In genomic region chr7:6546852-6547251, GRCh38 we compare ENCODE assay signal across 21 cellular contexts. TPM values are rescaled to one million over a fixed set of nuclear protein-coding genes. Genes with fewer than 3 reads are reported as not detected.
DNase-seq lines count a peak whose midpoint lies in the region; ATAC-seq, FAIRE-seq and TF ChIP-seq lines count a peak whose summit lies in the region.
"Had no signal": no experiment of that assay in that cellular context is flagged by ENCODE, and none has a peak within 500 bp of the region (broad histone marks: within the 10 kb centered on the region; RNA-seq: fewer than 3 reads in every experiment).

No MANE protein-coding gene starts in this region.

- H3K14ac ChIP-seq in mesenchymal stem cell (ENCODE audit: low read length in 2 of 2): no peak overlapping the region

- H3K79me1 ChIP-seq in mesenchymal stem cell (replicated peaks; ENCODE audit: low read length, poor library complexity, severe bottlenecking): no peaks in the 10 kb centered on the region

- no peaks in the 10 kb centered on the region for H3K9me2 ChIP-seq in Karpas-422 (replicated peaks; ENCODE audit: insufficient read depth, low read length)

- H3K18ac ChIP-seq in mesenchymal stem cell (ENCODE audit: low read depth in 1 of 2, low read length in 2 of 2): no peak overlapping the region

- H2BK120ac ChIP-seq in mesenchymal stem cell (ENCODE audit: low read depth, low read length): no peak overlapping the region

- no peak overlapping the region for H2BK12ac ChIP-seq in mesenchymal stem cell (ENCODE audit: low read length in 2 of 2)

- no peak overlapping the region for H4K8ac ChIP-seq in mesenchymal stem cell (ENCODE audit: low read length)

- no peaks in the 10 kb centered on the region for H4K20me1 ChIP-seq in Karpas-422 (ENCODE audit: insufficient read depth, low read depth, low read length)

- H2BK5ac ChIP-seq in mesenchymal stem cell (ENCODE audit: low read depth, low read length, poor library complexity, severe bottlenecking): peak overlapping the region; percentile 22

- no peak overlapping the region for H4K91ac ChIP-seq in mesenchymal stem cell (ENCODE audit: low read length)

- no peak overlapping the region for H2BK15ac ChIP-seq in mesenchymal stem cell (ENCODE audit: low read depth, poor library complexity, severe bottlenecking)

- H3K36me3 ChIP-seq in mesenchymal stem cell (ENCODE audit: control insufficient read depth in 1 of 2, insufficient read depth in 2 of 2, low read depth in 1 of 2, low read length in 2 of 2) (no peaks in the 10 kb centered on the region), Karpas-422 (ENCODE audit: insufficient read depth, low read length) (no peaks in the 10 kb centered on the region)
- H3K36me3 ChIP-seq: heart right ventricle, thyroid gland had no signal

- H3K4ac ChIP-seq in mesenchymal stem cell (ENCODE audit: low read depth in 1 of 2, low read length in 2 of 2): no peak overlapping the region

- no peak overlapping the region for H3K23ac ChIP-seq in mesenchymal stem cell (ENCODE audit: low read length in 2 of 2)

- TF ChIP-seq POLR2A in H54 (IDR thresholded peaks at IDR 0.05; ENCODE audit: low read depth, low read length): no peak

- no peaks in the 10 kb centered on the region for H3K9me3 ChIP-seq in mesenchymal stem cell (ENCODE audit: control insufficient read depth, low read length)
- H3K9me3 ChIP-seq in Karpas-422 (ENCODE audit: low read length): no peaks in the 10 kb centered on the region
- H3K9me3 ChIP-seq: heart right ventricle, thyroid gland had no signal

- H3K79me2 ChIP-seq in Karpas-422 (ENCODE audit: low read length): no peaks in the 10 kb centered on the region

- no peak for FAIRE-seq in H54 (lab: Jason Lieb, UNC)
- FAIRE-seq: GM19239 had no signal

- H3K4me3 ChIP-seq in mesenchymal stem cell (ENCODE audit: insufficient read depth in 1 of 2, low read depth in 1 of 2, low read length in 2 of 2) (no peak overlapping the region), Karpas-422 (ENCODE audit: low read length) (no peak overlapping the region)
- H3K4me3 ChIP-seq: heart right ventricle, thyroid gland had no signal

- H3K4me1 ChIP-seq in mesenchymal stem cell (ENCODE audit: control insufficient read depth, insufficient read depth, low read depth, low read length) (no peaks in the 10 kb centered on the region), Karpas-422 (ENCODE audit: low read length) (peaks cover 4% of the 10 kb centered on the region)
- H3K4me1 ChIP-seq: heart right ventricle, thyroid gland had no signal

- no peak overlapping the region for H3K4me2 ChIP-seq in mesenchymal stem cell (ENCODE audit: low read length, poor library complexity, severe bottlenecking)
- H3K4me2 ChIP-seq in Karpas-422 (ENCODE audit: low read depth, low read length, poor library complexity, severe bottlenecking): no peak overlapping the region

- H3K27me3 ChIP-seq in mesenchymal stem cell (ENCODE audit: control insufficient read depth in 1 of 2, insufficient read depth in 1 of 2, low read length in 2 of 2) (peaks cover 0 to 20% of the 10 kb centered on the region in 2 experiments), Karpas-422 (ENCODE audit: low read length) (no peaks in the 10 kb centered on the region)
- H3K27me3 ChIP-seq: thyroid gland had no signal

- no peak overlapping the region for H2AFZ ChIP-seq in mesenchymal stem cell (ENCODE audit: low read depth, low read length)
- no peak overlapping the region for H2AFZ ChIP-seq in Karpas-422 (ENCODE audit: low read length)

- DNase-seq in DMS53 treated with DMSO at 0.1 percent for 48 hours (lab: John Stamatoyannopoulos, UW; ENCODE audit: unreplicated experiment): peak; percentile 44
- peak; percentile 65 for DNase-seq in H54 (ENCODE audit: insufficient read length, low spot score)
- DNase-seq in mesenchymal stem cell: no peak
- DNase-seq in Karpas-422: no peak
- DNase-seq in T-helper 1 cell: no peak
- DNase-seq in effector CD8-positive, alpha-beta T cell (lab: John Stamatoyannopoulos, UW): no peak
- DNase-seq: activated CD8-positive, alpha-beta memory T cell treated with anti-CD3 and anti-CD28 coated beads, Interleukin-2, amount 10 ng/mL, durations not matched to agents 7 days and 5 days; C1 segment of cervical spinal cord; DMS79; effector memory CD4-positive, alpha-beta T cell; heart right ventricle; islet precursor cell; natural killer cell; Right ventricle myocardium superior; stimulated activated CD4-positive, alpha-beta T cell treated with anti-CD3 and anti-CD28 coated beads, Interleukin-12 subunit alpha, Interleukin-12 subunit beta, amount 100 ng/mL, for 4 hours; thyroid gland had no signal

- 100% methylated on average over 3 of the region's 3 CpGs for WGBS in mesenchymal stem cell

- H3K9ac ChIP-seq in mesenchymal stem cell (ENCODE audit: low read length): no peak overlapping the region
- H3K9ac ChIP-seq in Karpas-422 (ENCODE audit: low read length): no peak overlapping the region

- H3K27ac ChIP-seq in mesenchymal stem cell (ENCODE audit: low read length, poor library complexity, severe bottlenecking): no peak overlapping the region
- no peak overlapping the region for H3K27ac ChIP-seq in Karpas-422 (ENCODE audit: low read length)
- H3K27ac ChIP-seq: heart right ventricle, thyroid gland had no signal

- H2AK5ac ChIP-seq in mesenchymal stem cell (ENCODE audit: low read length, severe bottlenecking): no peak overlapping the region

- ATAC-seq in SK-N-SH treated with all-trans-retinoic acid at 6 μM for 48 hours: peak; percentile 62
- ATAC-seq: activated CD8-positive, alpha-beta memory T cell treated with anti-CD3 and anti-CD28 coated beads, Interleukin-2, amount 10 ng/mL, durations not matched to agents 7 days and 5 days; heart right ventricle; natural killer cell; stimulated activated effector memory CD8-positive, alpha-beta T cell treated with anti-CD3 and anti-CD28 coated beads, Interleukin-12 subunit alpha, Interleukin-12 subunit beta, amount 100 ng/mL, for 72 hours had no signal

TF ChIP-seq in SK-N-SH treated with all-trans-retinoic acid at 6 μM for 48 hours, 23 proteins besides CTCF, POLR2A, EP300 and RAD21:
- TF ChIP-seq TOX (CRISPR knock-in tag; IDR thresholded peaks at IDR 0.05; ENCODE audit: borderline replicate concordance) (no peak), OSR1 (CRISPR knock-in tag; IDR thresholded peaks at IDR 0.05) (no peak), CREB5 (CRISPR knock-in tag; IDR thresholded peaks at IDR 0.05; ENCODE audit: low read depth) (no peak)

RNA-seq across cellular contexts. Expression of gene GRID2IP, which starts 4.4 kb away (rescaled TPM):
- polyA plus RNA-seq in mesenchymal stem cell (2013, experiment 1 of 2): not detected
- 0.01 TPM for polyA plus RNA-seq in mesenchymal stem cell (2013, experiment 2 of 2)
- total RNA-seq in Karpas-422 (2014; rRNA removed; shearing (Covaris generic); ENCODE audit: low replicate concordance): not detected in 2 replicates
- total RNA-seq: fibroblast of lung, pulmonary artery endothelial cell, Right ventricle myocardium superior had no signal
- polyA plus RNA-seq: fibroblast of lung had no signal

RNA-seq across cellular contexts. Expression of gene ZDHHC4, which starts 30.4 kb away (rescaled TPM):
- polyA plus RNA-seq in mesenchymal stem cell (2013, experiment 1 of 2): 48.8 TPM
- polyA plus RNA-seq in mesenchymal stem cell (2013, experiment 2 of 2): 54.1 TPM
- total RNA-seq in Karpas-422 (2014; rRNA removed; shearing (Covaris generic); ENCODE audit: low replicate concordance): 48.4 and 66.1 TPM in 2 replicates

RNA-seq across cellular contexts. Expression of gene INTS15, which starts 43.0 kb away (rescaled TPM):
- polyA plus RNA-seq in mesenchymal stem cell (2013, experiment 1 of 2): 15.4 TPM
- polyA plus RNA-seq in mesenchymal stem cell (2013, experiment 2 of 2): 15.4 TPM
- total RNA-seq in Karpas-422 (2014; rRNA removed; shearing (Covaris generic); ENCODE audit: low replicate concordance): 14.0 and 35.2 TPM in 2 replicates

Comparison
In these comparisons a context has a peak if more than half of its experiments do, and no peak if none do; other contexts are left out.
1. DNase-seq: peak in DMS53 treated with DMSO at 0.1 percent for 48 hours (single experiment) and H54 (single experiment); none in mesenchymal stem cell (single experiment), Karpas-422 (single experiment), T-helper 1 cell (0 of 5) and effector CD8-positive, alpha-beta T cell (single experiment).